In the genomic region with DNA sequence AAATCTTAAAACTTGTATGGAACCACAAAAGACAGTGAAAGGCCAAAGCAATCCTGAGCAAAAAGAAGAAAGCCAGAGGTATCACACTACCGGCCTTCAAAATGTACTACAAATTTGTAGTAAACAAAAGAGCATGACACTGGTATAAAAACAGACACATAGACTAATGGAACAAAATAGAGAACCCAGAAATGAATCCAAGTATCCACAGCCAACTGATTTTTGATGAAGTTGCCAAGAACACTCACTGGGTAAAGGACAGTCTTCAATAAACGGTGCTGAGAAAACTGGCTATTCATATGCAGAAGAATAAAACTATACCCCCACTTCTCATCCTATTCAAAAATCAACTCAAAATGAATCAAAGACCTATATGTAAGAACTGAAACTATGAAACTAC, we compare ENCODE assay signal across 32 cellular contexts.
"Had no signal": no experiment of that assay in that cellular context is flagged by ENCODE, and none has a peak within 500 bp of the region (broad histone marks: within the 10 kb centered on the region; RNA-seq: fewer than 3 reads in every experiment).

No MANE protein-coding gene starts in this region.

- H3K27ac ChIP-seq: adrenal gland, ascending aorta, body of pancreas, brain microvascular endothelial cell, breast epithelium, cardiac muscle cell had no signal

- DNase-seq: activated effector memory CD4-positive, alpha-beta T cell treated with anti-CD3 and anti-CD28 coated beads, Interleukin-2, amount 50 U/mL, for 16 hours; activated effector memory CD4-positive, alpha-beta T cell treated with Interleukin-2 at 50 U/mL for 16 hours; activated gamma-delta T cell; activated gamma-delta T cell treated with Interleukin-2 at 50 U/mL for 16 hours; activated naive CD4-positive, alpha-beta T cell; activated naive CD4-positive, alpha-beta T cell treated with anti-CD3 and anti-CD28 coated beads for 36 hours; activated naive CD4-positive, alpha-beta T cell treated with anti-CD3 and anti-CD28 coated beads, Interleukin-2, amount 10 ng/mL, durations not matched to agents 7 days and 5 days; activated naive CD4-positive, alpha-beta T cell treated with anti-CD3 and anti-CD28 coated beads, Interleukin-2, amount 50 U/mL, for 16 hours; activated naive CD4-positive, alpha-beta T cell treated with Interleukin-2 at 50 U/mL for 16 hours; activated naive CD8-positive, alpha-beta T cell treated with anti-CD3 and anti-CD28 coated beads for 36 hours; activated naive CD8-positive, alpha-beta T cell treated with anti-CD3 and anti-CD28 coated beads, Interleukin-2, amount 10 ng/mL, durations not matched to agents 7 days and 5 days; activated naive CD8-positive, alpha-beta T cell treated with anti-CD3 and anti-CD28 coated beads, Interleukin-2, amount 50 U/mL, for 24 hours; activated T-cell treated with anti-CD3 and anti-CD28 coated beads, Interleukin-2, amount 50 U/mL, for 1 hour; activated T-cell treated with anti-CD3 and anti-CD28 coated beads, Interleukin-2, amount 50 U/mL, for 24 hours; activated T-cell treated with anti-CD3 and anti-CD28 coated beads, Interleukin-2, amount 50 U/mL, for 4 hours; activated T-cell treated with anti-CD3 and anti-CD28 coated beads, Interleukin-2, amount 50 U/mL, for 48 hours; activated T-cell treated with anti-CD3 and anti-CD28 coated beads, Interleukin-2, amount 50 U/mL, for 72 hours; adrenal gland; amniotic stem cell; amygdala; anterior cingulate cortex; aorta; body of pancreas; brain microvascular endothelial cell; caudate nucleus; central memory CD4-positive, alpha-beta T cell; cerebellar nuclear complex had no signal

- H3K4me3 ChIP-seq: adrenal gland, ascending aorta, body of pancreas, breast epithelium, cardiac muscle cell had no signal

- H3K4me1 ChIP-seq: adrenal gland, ascending aorta, body of pancreas, breast epithelium had no signal

- ATAC-seq: activated naive CD4-positive, alpha-beta T cell treated with anti-CD3 and anti-CD28 coated beads, Interleukin-2, amount 50 U/mL, for 72 hours; activated naive CD8-positive, alpha-beta T cell treated with anti-CD3 and anti-CD28 coated beads, Interleukin-2, amount 50 U/mL, for 24 hours; activated T-cell treated with anti-CD3 and anti-CD28 coated beads, Interleukin-2, amount 50 U/mL, for 4 hours; activated T-cell treated with anti-CD3 and anti-CD28 coated beads, Interleukin-2, amount 50 U/mL, for 72 hours; activated T-helper 17 cell treated with anti-CD3 and anti-CD28 coated beads, Interleukin-2, amount 50 U/mL, for 72 hours; body of pancreas had no signal

- H3K9me3 ChIP-seq: adrenal gland, ascending aorta, body of pancreas had no signal

- H3K27me3 ChIP-seq: adrenal gland, ascending aorta, body of pancreas, brain microvascular endothelial cell, breast epithelium, cardiac muscle cell had no signal
